1 cellular context compared by ENCODE assay signal in the genomic region with DNA sequence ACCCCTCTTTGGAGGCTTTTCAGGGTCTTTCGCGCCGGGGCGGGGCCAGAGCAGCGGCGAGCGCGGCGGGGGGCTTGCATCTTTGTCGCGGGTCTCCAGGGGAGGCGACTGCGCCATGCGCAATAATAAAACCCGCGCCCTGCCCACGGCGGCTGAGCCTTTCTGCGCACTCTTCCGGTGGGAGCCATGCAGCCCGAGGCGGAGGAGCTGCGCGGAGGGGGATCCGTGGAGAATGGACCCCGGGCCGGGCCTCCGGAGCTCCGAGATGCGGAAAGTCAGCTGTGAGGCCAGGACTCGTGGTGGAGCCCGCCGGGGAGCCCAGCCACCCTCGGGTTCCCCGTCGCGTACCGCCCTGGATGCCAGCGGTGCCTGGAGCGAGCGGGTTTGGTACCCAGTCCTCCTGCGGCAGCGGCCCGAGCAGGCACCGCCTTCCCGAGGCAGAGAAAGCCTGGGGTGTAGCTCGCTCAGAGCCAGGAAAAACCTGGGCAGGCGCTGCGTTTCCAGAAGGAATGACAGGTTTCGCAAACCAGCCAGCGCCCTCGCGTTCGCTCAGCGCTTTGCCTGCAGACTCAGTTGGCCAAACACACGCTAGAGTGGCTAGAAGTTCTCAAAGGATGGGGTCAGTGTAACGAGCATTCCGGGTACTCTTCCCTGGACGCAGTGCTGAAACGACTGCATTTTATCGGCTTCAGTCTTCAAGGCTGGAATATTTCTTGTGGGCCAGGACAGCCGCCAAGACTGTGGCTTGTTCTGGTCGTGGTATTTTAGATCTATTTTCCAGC.
TF ChIP-seq lines count a peak whose summit lies in the region.

No MANE protein-coding gene starts in this region.

TF ChIP-seq in HepG2, 621 proteins besides CTCF, POLR2A, EP300 and RAD21 (continued from another document):
- TF ChIP-seq, protein P1, sequence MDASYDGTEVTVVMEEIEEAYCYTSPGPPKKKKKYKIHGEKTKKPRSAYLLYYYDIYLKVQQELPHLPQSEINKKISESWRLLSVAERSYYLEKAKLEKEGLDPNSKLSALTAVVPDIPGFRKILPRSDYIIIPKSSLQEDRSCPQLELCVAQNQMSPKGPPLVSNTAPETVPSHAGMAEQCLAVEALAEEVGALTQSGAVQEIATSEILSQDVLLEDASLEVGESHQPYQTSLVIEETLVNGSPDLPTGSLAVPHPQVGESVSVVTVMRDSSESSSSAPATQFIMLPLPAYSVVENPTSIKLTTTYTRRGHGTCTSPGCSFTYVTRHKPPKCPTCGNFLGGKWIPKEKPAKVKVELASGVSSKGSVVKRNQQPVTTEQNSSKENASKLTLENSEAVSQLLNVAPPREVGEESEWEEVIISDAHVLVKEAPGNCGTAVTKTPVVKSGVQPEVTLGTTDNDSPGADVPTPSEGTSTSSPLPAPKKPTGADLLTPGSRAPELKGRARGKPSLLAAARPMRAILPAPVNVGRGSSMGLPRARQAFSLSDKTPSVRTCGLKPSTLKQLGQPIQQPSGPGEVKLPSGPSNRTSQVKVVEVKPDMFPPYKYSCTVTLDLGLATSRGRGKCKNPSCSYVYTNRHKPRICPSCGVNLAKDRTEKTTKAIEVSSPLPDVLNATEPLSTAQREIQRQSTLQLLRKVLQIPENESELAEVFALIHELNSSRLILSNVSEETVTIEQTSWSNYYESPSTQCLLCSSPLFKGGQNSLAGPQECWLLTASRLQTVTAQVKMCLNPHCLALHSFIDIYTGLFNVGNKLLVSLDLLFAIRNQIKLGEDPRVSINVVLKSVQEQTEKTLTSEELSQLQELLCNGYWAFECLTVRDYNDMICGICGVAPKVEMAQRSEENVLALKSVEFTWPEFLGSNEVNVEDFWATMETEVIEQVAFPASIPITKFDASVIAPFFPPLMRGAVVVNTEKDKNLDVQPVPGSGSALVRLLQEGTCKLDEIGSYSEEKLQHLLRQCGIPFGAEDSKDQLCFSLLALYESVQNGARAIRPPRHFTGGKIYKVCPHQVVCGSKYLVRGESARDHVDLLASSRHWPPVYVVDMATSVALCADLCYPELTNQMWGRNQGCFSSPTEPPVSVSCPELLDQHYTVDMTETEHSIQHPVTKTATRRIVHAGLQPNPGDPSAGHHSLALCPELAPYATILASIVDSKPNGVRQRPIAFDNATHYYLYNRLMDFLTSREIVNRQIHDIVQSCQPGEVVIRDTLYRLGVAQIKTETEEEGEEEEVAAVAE (CRISPR knock-in tag; IDR thresholded peaks at IDR 0.05; ENCODE audit: borderline replicate concordance): no peak
- TF ChIP-seq KDM5B (CRISPR knock-in tag; IDR thresholded peaks at IDR 0.05; ENCODE audit: borderline replicate concordance) (no peak), ZKSCAN1 (IDR thresholded peaks at IDR 0.05; ENCODE audit: low read length) (no peak), ARNT2 (CRISPR knock-in tag; IDR thresholded peaks at IDR 0.05; ENCODE audit: low read depth) (no peak)
- TF ChIP-seq, protein P2, sequence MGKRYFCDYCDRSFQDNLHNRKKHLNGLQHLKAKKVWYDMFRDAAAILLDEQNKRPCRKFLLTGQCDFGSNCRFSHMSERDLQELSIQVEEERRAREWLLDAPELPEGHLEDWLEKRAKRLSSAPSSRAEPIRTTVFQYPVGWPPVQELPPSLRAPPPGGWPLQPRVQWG (CRISPR knock-in tag; IDR thresholded peaks at IDR 0.05; ENCODE audit: borderline replicate concordance, low read depth): no peak
- TF ChIP-seq, protein P3, sequence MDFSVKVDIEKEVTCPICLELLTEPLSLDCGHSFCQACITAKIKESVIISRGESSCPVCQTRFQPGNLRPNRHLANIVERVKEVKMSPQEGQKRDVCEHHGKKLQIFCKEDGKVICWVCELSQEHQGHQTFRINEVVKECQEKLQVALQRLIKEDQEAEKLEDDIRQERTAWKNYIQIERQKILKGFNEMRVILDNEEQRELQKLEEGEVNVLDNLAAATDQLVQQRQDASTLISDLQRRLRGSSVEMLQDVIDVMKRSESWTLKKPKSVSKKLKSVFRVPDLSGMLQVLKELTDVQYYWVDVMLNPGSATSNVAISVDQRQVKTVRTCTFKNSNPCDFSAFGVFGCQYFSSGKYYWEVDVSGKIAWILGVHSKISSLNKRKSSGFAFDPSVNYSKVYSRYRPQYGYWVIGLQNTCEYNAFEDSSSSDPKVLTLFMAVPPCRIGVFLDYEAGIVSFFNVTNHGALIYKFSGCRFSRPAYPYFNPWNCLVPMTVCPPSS (IDR thresholded peaks at IDR 0.05): no peak
- TF ChIP-seq, protein P4, sequence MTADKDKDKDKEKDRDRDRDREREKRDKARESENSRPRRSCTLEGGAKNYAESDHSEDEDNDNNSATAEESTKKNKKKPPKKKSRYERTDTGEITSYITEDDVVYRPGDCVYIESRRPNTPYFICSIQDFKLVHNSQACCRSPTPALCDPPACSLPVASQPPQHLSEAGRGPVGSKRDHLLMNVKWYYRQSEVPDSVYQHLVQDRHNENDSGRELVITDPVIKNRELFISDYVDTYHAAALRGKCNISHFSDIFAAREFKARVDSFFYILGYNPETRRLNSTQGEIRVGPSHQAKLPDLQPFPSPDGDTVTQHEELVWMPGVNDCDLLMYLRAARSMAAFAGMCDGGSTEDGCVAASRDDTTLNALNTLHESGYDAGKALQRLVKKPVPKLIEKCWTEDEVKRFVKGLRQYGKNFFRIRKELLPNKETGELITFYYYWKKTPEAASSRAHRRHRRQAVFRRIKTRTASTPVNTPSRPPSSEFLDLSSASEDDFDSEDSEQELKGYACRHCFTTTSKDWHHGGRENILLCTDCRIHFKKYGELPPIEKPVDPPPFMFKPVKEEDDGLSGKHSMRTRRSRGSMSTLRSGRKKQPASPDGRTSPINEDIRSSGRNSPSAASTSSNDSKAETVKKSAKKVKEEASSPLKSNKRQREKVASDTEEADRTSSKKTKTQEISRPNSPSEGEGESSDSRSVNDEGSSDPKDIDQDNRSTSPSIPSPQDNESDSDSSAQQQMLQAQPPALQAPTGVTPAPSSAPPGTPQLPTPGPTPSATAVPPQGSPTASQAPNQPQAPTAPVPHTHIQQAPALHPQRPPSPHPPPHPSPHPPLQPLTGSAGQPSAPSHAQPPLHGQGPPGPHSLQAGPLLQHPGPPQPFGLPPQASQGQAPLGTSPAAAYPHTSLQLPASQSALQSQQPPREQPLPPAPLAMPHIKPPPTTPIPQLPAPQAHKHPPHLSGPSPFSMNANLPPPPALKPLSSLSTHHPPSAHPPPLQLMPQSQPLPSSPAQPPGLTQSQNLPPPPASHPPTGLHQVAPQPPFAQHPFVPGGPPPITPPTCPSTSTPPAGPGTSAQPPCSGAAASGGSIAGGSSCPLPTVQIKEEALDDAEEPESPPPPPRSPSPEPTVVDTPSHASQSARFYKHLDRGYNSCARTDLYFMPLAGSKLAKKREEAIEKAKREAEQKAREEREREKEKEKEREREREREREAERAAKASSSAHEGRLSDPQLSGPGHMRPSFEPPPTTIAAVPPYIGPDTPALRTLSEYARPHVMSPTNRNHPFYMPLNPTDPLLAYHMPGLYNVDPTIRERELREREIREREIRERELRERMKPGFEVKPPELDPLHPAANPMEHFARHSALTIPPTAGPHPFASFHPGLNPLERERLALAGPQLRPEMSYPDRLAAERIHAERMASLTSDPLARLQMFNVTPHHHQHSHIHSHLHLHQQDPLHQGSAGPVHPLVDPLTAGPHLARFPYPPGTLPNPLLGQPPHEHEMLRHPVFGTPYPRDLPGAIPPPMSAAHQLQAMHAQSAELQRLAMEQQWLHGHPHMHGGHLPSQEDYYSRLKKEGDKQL (CRISPR knock-in tag; IDR thresholded peaks at IDR 0.05; ENCODE audit: low read depth): no peak
